ENCODE assay signal across 8 cellular contexts in the genomic region with DNA sequence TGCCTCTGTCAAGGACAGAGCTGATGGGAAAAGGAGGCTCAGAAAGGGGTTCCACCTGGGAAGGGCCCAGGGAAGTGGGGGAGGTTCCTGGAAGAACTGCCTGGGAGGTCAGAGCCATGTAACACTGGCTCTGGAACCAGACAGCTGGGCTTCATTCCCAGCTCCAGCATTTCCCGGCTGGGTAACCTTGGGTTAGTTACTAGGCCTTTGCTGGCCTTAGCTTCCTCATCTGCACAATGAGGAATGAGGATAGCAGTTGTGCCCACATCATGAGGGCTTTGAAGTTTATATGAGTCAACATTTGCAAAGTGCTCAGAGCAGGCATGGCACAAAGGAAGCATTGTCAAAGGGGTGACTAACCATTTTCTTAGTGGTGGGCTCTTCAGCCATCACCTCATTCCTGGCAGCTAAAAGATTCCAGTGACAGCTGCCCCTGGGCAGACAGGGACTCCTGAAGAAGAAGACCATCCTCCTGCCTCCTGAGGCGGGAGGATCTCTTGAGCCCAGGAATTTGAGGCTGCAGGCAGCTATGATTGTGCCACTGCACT. TPM values are rescaled to one million over a fixed set of nuclear protein-coding genes. Genes with fewer than 3 reads are reported as not detected.
A peak's percentile ranks its signal among the peaks of the same experiment; 100 is the strongest.
DNase-seq lines count a peak whose midpoint lies in the region; ATAC-seq and TF ChIP-seq lines count a peak whose summit lies in the region.

No MANE protein-coding gene starts in this region.

- TF ChIP-seq POLR2A in NB4 (IDR thresholded peaks at IDR 0.05; ENCODE audit: extremely low read depth, insufficient read length) = no peak

- peaks cover 3% of the 10 kb centered on the region for H3K27me3 Mint-ChIP-seq in nephron progenitor cell (ENCODE audit: low read depth, poor library complexity)

- peak overlapping the region; percentile 59 for H3K4me3 Mint-ChIP-seq in nephron progenitor cell

- ATAC-seq in GM18873 (IDR thresholded peaks at IDR 0.05; ENCODE audit: low FRiP score, unreplicated experiment) (no peak), HG02623 (IDR thresholded peaks at IDR 0.05; ENCODE audit: unreplicated experiment) (no peak)

- peak; percentile 68 for DNase-seq in CD1c-positive myeloid dendritic cell (ENCODE audit: extremely low spot score)
- DNase-seq in NB4 (ENCODE audit: low read depth) = peak; percentile 22
- peak; percentile 78 for DNase-seq in dermis blood vessel endothelial cell
- no peak for DNase-seq in nephron progenitor cell
- DNase-seq in SIG-M5 treated with dmso at 0.1 percent for 504 hours (lab: John Stamatoyannopoulos, UW; ENCODE audit: unreplicated experiment) = no peak
- no peak for DNase-seq in NCI-H526 (lab: John Stamatoyannopoulos, UW)

- no peaks in the 10 kb centered on the region for H3K9me3 Mint-ChIP-seq in nephron progenitor cell

- H3K4me3 ChIP-seq in NB4 (ENCODE audit: low read depth, low read length) = no peak overlapping the region

- H3K27ac Mint-ChIP-seq in nephron progenitor cell = no peak overlapping the region

- H3K36me3 Mint-ChIP-seq in nephron progenitor cell (ENCODE audit: low read depth) = peaks cover 19% of the 10 kb centered on the region

- H3K4me1 Mint-ChIP-seq in nephron progenitor cell = peaks cover 62% of the 10 kb centered on the region

- TF ChIP-seq CTCF in NB4 (IDR thresholded peaks at IDR 0.05; ENCODE audit: low read depth, low read length) (no peak), nephron progenitor cell (IDR thresholded peaks at IDR 0.05) (no peak)

RNA-seq across cellular contexts. Expression of a gene that starts 1.7 kb away (rescaled TPM):
- 29.5 and 39.5 TPM in 2 replicates for total RNA-seq in dermis blood vessel endothelial cell

RNA-seq across cellular contexts. Expression of a gene that starts 9.5 kb away (rescaled TPM):
- total RNA-seq in dermis blood vessel endothelial cell = 17.0 and 25.5 TPM in 2 replicates

RNA-seq across cellular contexts. Expression of a gene that starts 24.0 kb away (rescaled TPM):
- total RNA-seq in dermis blood vessel endothelial cell = 175 and 182 TPM in 2 replicates

RNA-seq across cellular contexts. Expression of a gene that starts 44.8 kb away (rescaled TPM):
- 0.17 and 0.42 TPM in 2 replicates for total RNA-seq in dermis blood vessel endothelial cell

RNA-seq across cellular contexts. Expression of a gene that starts 51.9 kb away (rescaled TPM):
- 199 and 268 TPM in 2 replicates for total RNA-seq in dermis blood vessel endothelial cell

Comparison
In these comparisons a context has a peak if more than half of its experiments do, and no peak if none do; other contexts are left out.
1. DNase-seq: peak in CD1c-positive myeloid dendritic cell (single experiment), NB4 (single experiment) and dermis blood vessel endothelial cell (single experiment); none in nephron progenitor cell (single experiment), SIG-M5 treated with dmso at 0.1 percent for 504 hours (single experiment) and NCI-H526 (0 of 2).